Comparison of ENCODE assay signal across 20 cellular contexts in genomic region chr11:66531841-66532240, GRCh38. TPM values are rescaled to one million over a fixed set of nuclear protein-coding genes. Genes with fewer than 3 reads are reported as not detected.
A peak's percentile ranks its signal among the peaks of the same experiment; 100 is the strongest.
DNase-seq lines count a peak whose midpoint lies in the region; ATAC-seq, FAIRE-seq and TF ChIP-seq lines count a peak whose summit lies in the region.
"Had no signal": no experiment of that assay in that cellular context is flagged by ENCODE, and none has a peak within 500 bp of the region (broad histone marks: within the 10 kb centered on the region; RNA-seq: fewer than 3 reads in every experiment).

No MANE protein-coding gene starts in this region.

- H3K79me2 ChIP-seq in GM23338 (replicated peaks; ENCODE audit: insufficient read depth), result no peaks in the 10 kb centered on the region
- no peaks in the 10 kb centered on the region for H3K79me2 ChIP-seq in H1 (ENCODE audit: control insufficient read depth in 1 of 2, insufficient read depth in 2 of 2, low read length in 2 of 2)
- H3K79me2 ChIP-seq in osteoblast (ENCODE audit: insufficient read depth, low read length), result no peaks in the 10 kb centered on the region

- no peak overlapping the region for H3K23ac ChIP-seq in H1 (ENCODE audit: insufficient read length)

- no peak overlapping the region for H2AK5ac ChIP-seq in H1 (ENCODE audit: low read depth, low read length)

- H3K9me3 ChIP-seq in H1 (ENCODE audit: insufficient read depth in 2 of 2, low read depth in 1 of 2, low read length in 1 of 2) (no peaks in the 10 kb centered on the region), osteoblast (ENCODE audit: low read depth, low read length) (no peaks in the 10 kb centered on the region), ascending aorta (no peaks in the 10 kb centered on the region)
- H3K9me3 ChIP-seq: Caco-2, HAP-1 had no signal

- H2BK12ac ChIP-seq in H1 (ENCODE audit: low read depth, low read length), result no peak overlapping the region

- H3K36me3 ChIP-seq in GM23338 (ENCODE audit: insufficient read depth) (no peaks in the 10 kb centered on the region), H1 (ENCODE audit: control insufficient read depth in 2 of 4, insufficient read depth in 4 of 4, low read length in 3 of 4) (peaks cover 0 to 3% (median under 1%) of the 10 kb centered on the region in 4 experiments; a peak in 3 of 8 replicates), osteoblast (ENCODE audit: insufficient read depth, low read length) (peaks cover 7% of the 10 kb centered on the region), ascending aorta (peaks cover 41 to 43% of the 10 kb centered on the region in 2 donors)

- H2BK120ac ChIP-seq in H1 (replicated peaks; ENCODE audit: low read depth, low read length), result no peak overlapping the region

- no peaks in the 10 kb centered on the region for H3K9me2 ChIP-seq in GM23338 (ENCODE audit: insufficient read depth)

- intact Hi-C loops in ascending aorta (cut with DNase I), result no loop called here

- no peaks in the 10 kb centered on the region for H3K27me3 ChIP-seq in GM23338 (ENCODE audit: insufficient read depth)
- no peaks in the 10 kb centered on the region for H3K27me3 ChIP-seq in H1 (replicated peaks in 1 of 4; ENCODE audit: control insufficient read depth in 3 of 4, extremely low read depth in 1 of 4, insufficient read depth in 3 of 4, low read length in 3 of 4)
- H3K27me3 ChIP-seq in osteoblast (ENCODE audit: insufficient read depth, low read length), result no peaks in the 10 kb centered on the region
- H3K27me3 ChIP-seq in ascending aorta, result no peaks in the 10 kb centered on the region

- no peak overlapping the region for H2BK15ac ChIP-seq in H1 (ENCODE audit: low read length)

- no peak overlapping the region for H3K27ac Mint-ChIP-seq in GM23338
- H3K27ac Mint-ChIP-seq: HFFc6 had no signal

- H2BK20ac ChIP-seq in H1 (ENCODE audit: low read length), result no peak overlapping the region

- no peaks in the 10 kb centered on the region for H3F3A ChIP-seq in GM23338 (replicated peaks; ENCODE audit: low read depth)

- H3K4ac ChIP-seq in H1 (replicated peaks; ENCODE audit: insufficient read length, low read depth, low read length), result no peak overlapping the region

- TF ChIP-seq RAD21 in H1 (IDR thresholded peaks at IDR 0.05 in 1 of 2, conservative IDR thresholded peaks at IDR 0.05 in 1 of 2; ENCODE audit: low read depth in 2 of 2, low read length in 2 of 2), result no peak

- H4K20me1 ChIP-seq in GM23338 (replicated peaks; ENCODE audit: insufficient read depth) (no peaks in the 10 kb centered on the region), H1 (replicated peaks in 1 of 2; ENCODE audit: control insufficient read depth in 1 of 2, insufficient read depth in 2 of 2, low read length in 2 of 2) (no peaks in the 10 kb centered on the region), osteoblast (ENCODE audit: insufficient read depth, low read length) (no peaks in the 10 kb centered on the region)

- ATAC-seq in GM23338, result peak; percentile 12; the same call in 2 of the 3 replicates
- no peak for ATAC-seq in HG03520 (IDR thresholded peaks at IDR 0.05; ENCODE audit: unreplicated experiment)
- ATAC-seq: CD8-positive, alpha-beta T cell had no signal

- CTCF ChIA-PET in H1 (lab: Charles Lee; ENCODE audit: partially characterized antibody), result interaction anchor here (1.1 kb wide), 1 partner anchor 16 kb away, joined by 4 read pairs; no protein-coding TSS in a partner anchor

- H4K8ac ChIP-seq in H1 (ENCODE audit: extremely low read depth, insufficient read depth, low read length), result no peak overlapping the region

- WGBS in H1 (ENCODE audit: extremely low coverage in 1 of 2, insufficient coverage in 1 of 2, insufficient read length in 1 of 2, insufficient replicate concordance in 2 of 2, low coverage in 1 of 2, low lambda C conversion rate in 2 of 2, missing lambda C conversion rate in 1 of 2), 2 experiments, result 86% methylated on average over 11 of the region's 11 CpGs; no CpG with 5 or more reads in 1 of the 2 experiments

- H4K91ac ChIP-seq in H1 (replicated peaks; ENCODE audit: insufficient read length, low read length), result no peak overlapping the region

- no peak overlapping the region for H3K27ac ChIP-seq in GM23338 (ENCODE audit: low read depth)
- H3K27ac ChIP-seq in H1 (ENCODE audit: low read depth, low read length), result no peak overlapping the region
- no peak overlapping the region for H3K27ac ChIP-seq in osteoblast (ENCODE audit: low read depth, low read length)
- H3K27ac ChIP-seq in ascending aorta, result no peak overlapping the region

- H3K56ac ChIP-seq in H1 (replicated peaks; ENCODE audit: insufficient read length, low read depth, low read length), result no peak overlapping the region

- TF ChIP-seq CTCF in GM23338 (conservative IDR thresholded peaks at IDR 0.05; ENCODE audit: low read depth in 2 of 2) (no peak), H1 (IDR thresholded peaks at IDR 0.05; ENCODE audit: control extremely low read depth in 1 of 3, insufficient read depth in 1 of 3, low read depth in 1 of 3, low read length in 3 of 3) (no peak), osteoblast (IDR thresholded peaks at IDR 0.05; ENCODE audit: extremely low read depth, low read depth, low read length) (no peak), ascending aorta (IDR thresholded peaks at IDR 0.05) (no peak)

- no peak overlapping the region for H4K5ac ChIP-seq in H1 (ENCODE audit: insufficient read length, low read depth, low read length)

- no peak overlapping the region for H3K9ac ChIP-seq in H1 (replicated peaks in 1 of 4; ENCODE audit: extremely low read depth in 1 of 4, low read depth in 3 of 4, low read length in 3 of 4)

- H3K36me3 Mint-ChIP-seq in GM23338 (ENCODE audit: low read depth), result peaks cover 13% of the 10 kb centered on the region

- H3K79me1 ChIP-seq in H1 (ENCODE audit: low read depth, low read length), result peaks cover 2% of the 10 kb centered on the region; the same call in 1 of the 2 replicates

- no peak overlapping the region for H3K4me2 ChIP-seq in GM23338
- H3K4me2 ChIP-seq in H1 (ENCODE audit: insufficient read depth in 1 of 2, low read depth in 2 of 2, low read length in 2 of 2), result no peak overlapping the region
- H3K4me2 ChIP-seq in osteoblast (ENCODE audit: insufficient read depth, low read length), result no peak overlapping the region

- no peak overlapping the region for H3K4me3 Mint-ChIP-seq in GM23338
- H3K4me3 Mint-ChIP-seq: CD8-positive, alpha-beta T cell; HFFc6 had no signal

- DNase-seq in GM23338 (ENCODE audit: low spot score), result no peak
- no peak for DNase-seq in H1 (ENCODE audit: low read depth in 1 of 2, low spot score in 2 of 2)
- peak; percentile 44 for DNase-seq in islet precursor cell
- DNase-seq in osteoblast (ENCODE audit: insufficient read length, low spot score, missing footprints), result peak; percentile 54
- no peak for DNase-seq in H4 (ENCODE audit: low spot score)
- DNase-seq in ascending aorta (ENCODE audit: low spot score in 2 of 2), result no peak
- no peak for DNase-seq in NCI-H69 (lab: John Stamatoyannopoulos, UW)
- DNase-seq: C1 segment of cervical spinal cord; Caco-2; CD8-positive, alpha-beta T cell; DMS153; DND-41; HFFc6 had no signal

- peaks cover 8% of the 10 kb centered on the region for H3K27me3 Mint-ChIP-seq in GM23338 (ENCODE audit: insufficient read depth, low read depth, poor library complexity)

- POLR2A ChIA-PET in H1 (lab: Charles Lee; ENCODE audit: partially characterized antibody), result interaction anchor here (0.7 to 7.1 kb wide), 7 partner anchors 9 to 108 kb away, joined by 3 to 30 read pairs (median 4); partner anchors contain the start of genes ACTN3 and ZDHHC24

- H3K4me3 ChIP-seq in GM23338 (no peak overlapping the region), H1 (ENCODE audit: extremely low read depth in 1 of 4, insufficient read depth in 2 of 4, low read depth in 3 of 4, low read length in 4 of 4) (no peak overlapping the region), osteoblast (ENCODE audit: insufficient read depth, low read length) (no peak overlapping the region), ascending aorta (no peak overlapping the region)
- H3K4me3 ChIP-seq: HAP-1 had no signal

- FAIRE-seq in H1 (lab: Jason Lieb, UNC), result no peak
- FAIRE-seq: G401.6, GM12891, H54 had no signal

- H2AFZ ChIP-seq in GM23338 (no peak overlapping the region), H1 (ENCODE audit: low read length) (no peak overlapping the region), osteoblast (ENCODE audit: low read length) (no peak overlapping the region)

- peaks cover 5% of the 10 kb centered on the region; the same call in 2 of the 3 replicates for H3K4me1 Mint-ChIP-seq in GM23338

- H3K4me1 ChIP-seq in GM23338 (ENCODE audit: insufficient read depth) (no peaks in the 10 kb centered on the region), H1 (replicated peaks in 1 of 4; ENCODE audit: control insufficient read depth in 3 of 4, insufficient read depth in 4 of 4, low read length in 3 of 4) (peaks cover 0 to 2% (median 0%) of the 10 kb centered on the region in 4 experiments; a peak in 1 of 7 replicates), osteoblast (ENCODE audit: insufficient read depth, low read length) (no peaks in the 10 kb centered on the region), ascending aorta (no peaks in the 10 kb centered on the region)
- H3K4me1 ChIP-seq: Caco-2, HAP-1 had no signal

- TF ChIP-seq EP300 in H1 (IDR thresholded peaks at IDR 0.05; ENCODE audit: borderline replicate concordance in 1 of 2, low read depth in 2 of 2, low read length in 2 of 2), result no peak

- no peaks in the 10 kb centered on the region for H3K9me3 Mint-ChIP-seq in GM23338
- H3K9me3 Mint-ChIP-seq: CD8-positive, alpha-beta T cell; HFFc6 had no signal

- no peak for TF ChIP-seq POLR2A in H1 (IDR thresholded peaks at IDR 0.05; ENCODE audit: control extremely low read depth in 1 of 2, low read depth in 2 of 2, low read length in 2 of 2)

- H3K14ac ChIP-seq in H1 (ENCODE audit: insufficient read length), result no peak overlapping the region

- H3K18ac ChIP-seq in H1 (ENCODE audit: extremely low read depth, low read length), result no peak overlapping the region

- H2BK5ac ChIP-seq in H1 (ENCODE audit: low read depth, low read length), result peak overlapping the region; percentile 21; the same call in 1 of the 2 replicates

- no peaks in the 10 kb centered on the region for H3K23me2 ChIP-seq in H1 (ENCODE audit: low read depth, low read length)

RNA-seq across cellular contexts. Expression of gene ZDHHC24, which starts 14.0 kb away (rescaled TPM):
- total RNA-seq in GM23338 (2014; rRNA removed; shearing (Covaris generic)), result 10.0 and 13.1 TPM in 2 replicates
- polyA plus RNA-seq in GM23338 (2016; fragmentation: Nextera tagmentation; extraction: Ambion mirVana), result 5.6 and 7.3 TPM in 2 replicates
- total RNA-seq in H1 (2021; fragmentation: NEBNext Ultra II Directional; extraction: Animal tissue kit (Norgen Biotek cat#: 25700)), result 7.0 and 8.4 TPM in 2 replicates
- polyA plus RNA-seq in H1 (2011; rRNA removed), result 9.7 and 15.6 TPM in 2 replicates
- 9.0 TPM for polyA plus RNA-seq in H1 (2011; cell fraction: cytosol; rRNA removed)
- polyA plus RNA-seq in H1 (2011; cell fraction: nucleus; rRNA removed), result 9.8 TPM
- 4.9 to 7.2 TPM (median 5.5 TPM) in 4 replicates for polyA plus RNA-seq in H1 (2012, experiment 1 of 2)
- polyA plus RNA-seq in H1 (2012, experiment 2 of 2), result 4.1 TPM
- polyA plus RNA-seq in H1 (2013, experiment 1 of 2), result 8.8 TPM
- 9.9 TPM for polyA plus RNA-seq in H1 (2013, experiment 2 of 2)
- polyA minus RNA-seq in H1 (2011; rRNA and poly(A)+ RNA removed), result 3.3 TPM in 2 replicates
- polyA minus RNA-seq in H1 (2011; cell fraction: cytosol; rRNA and poly(A)+ RNA removed), result 10.1 TPM
- 4.4 TPM for polyA minus RNA-seq in H1 (2011; cell fraction: nucleus; rRNA and poly(A)+ RNA removed)
- total RNA-seq in osteoblast, result 9.4 and 10.5 TPM in 2 replicates
- total RNA-seq in H4 (2014; rRNA removed; shearing (Covaris generic)), result 7.0 and 19.3 TPM in 2 replicates
- total RNA-seq in ascending aorta, result 18.0 TPM

RNA-seq across cellular contexts. Expression of gene ACTN3, which starts 14.9 kb away (rescaled TPM):
- total RNA-seq in GM23338 (2014; rRNA removed; shearing (Covaris generic)), result 3.8 and 6.3 TPM in 2 replicates
- polyA plus RNA-seq in GM23338 (2016; fragmentation: Nextera tagmentation; extraction: Ambion mirVana) (6.0 and 7.3 TPM in 2 replicates), H1 (2011; rRNA removed) (36.7 and 46.2 TPM in 2 replicates)
- 28.2 and 30.8 TPM in 2 replicates for total RNA-seq in H1 (2021; fragmentation: NEBNext Ultra II Directional; extraction: Animal tissue kit (Norgen Biotek cat#: 25700))
- polyA plus RNA-seq in H1 (2011; cell fraction: cytosol; rRNA removed), result 38.5 TPM
- polyA plus RNA-seq in H1 (2011; cell fraction: nucleus; rRNA removed), result 243 TPM
- polyA plus RNA-seq in H1 (2012, experiment 1 of 2), result 42.8 to 71.4 TPM (median 62.6 TPM) in 4 replicates
- polyA plus RNA-seq in H1 (2012, experiment 2 of 2), result 28.4 TPM
- 12.6 TPM for polyA plus RNA-seq in H1 (2013, experiment 1 of 2)
- 10.9 TPM for polyA plus RNA-seq in H1 (2013, experiment 2 of 2)
- 33.9 and 39.3 TPM in 2 replicates for polyA minus RNA-seq in H1 (2011; rRNA and poly(A)+ RNA removed)
- polyA minus RNA-seq in H1 (2011; cell fraction: cytosol; rRNA and poly(A)+ RNA removed), result 14.0 TPM
- 32.1 TPM for polyA minus RNA-seq in H1 (2011; cell fraction: nucleus; rRNA and poly(A)+ RNA removed)
- total RNA-seq in osteoblast (under 0.01 TPM in 1 of 2 replicates, not detected in the other), ascending aorta (not detected)
- not detected in 2 replicates for total RNA-seq in H4 (2014; rRNA removed; shearing (Covaris generic))
- total RNA-seq: A673, Caco-2 had no signal
- polyA plus RNA-seq: BJ had no signal

RNA-seq across cellular contexts. Expression of gene BBS1, which starts 21.4 kb away (rescaled TPM):
- total RNA-seq in GM23338 (2014; rRNA removed; shearing (Covaris generic)), result 27.8 and 41.3 TPM in 2 replicates
- polyA plus RNA-seq in GM23338 (2016; fragmentation: Nextera tagmentation; extraction: Ambion mirVana) (8.7 and 11.6 TPM in 2 replicates), H1 (2011; rRNA removed) (19.5 and 33.7 TPM in 2 replicates)
- 19.1 and 22.1 TPM in 2 replicates for total RNA-seq in H1 (2021; fragmentation: NEBNext Ultra II Directional; extraction: Animal tissue kit (Norgen Biotek cat#: 25700))
- 26.9 TPM for polyA plus RNA-seq in H1 (2011; cell fraction: cytosol; rRNA removed)
- 59.4 TPM for polyA plus RNA-seq in H1 (2011; cell fraction: nucleus; rRNA removed)
- polyA plus RNA-seq in H1 (2012, experiment 1 of 2), result 18.6 to 24.3 TPM (median 22.4 TPM) in 4 replicates
- 14.7 TPM for polyA plus RNA-seq in H1 (2012, experiment 2 of 2)
- 11.0 TPM for polyA plus RNA-seq in H1 (2013, experiment 1 of 2)
- 10.8 TPM for polyA plus RNA-seq in H1 (2013, experiment 2 of 2)
- 23.6 and 31.8 TPM in 2 replicates for polyA minus RNA-seq in H1 (2011; rRNA and poly(A)+ RNA removed)
- 32.1 TPM for polyA minus RNA-seq in H1 (2011; cell fraction: cytosol; rRNA and poly(A)+ RNA removed)
- 30.9 TPM for polyA minus RNA-seq in H1 (2011; cell fraction: nucleus; rRNA and poly(A)+ RNA removed)
- total RNA-seq in osteoblast (39.2 and 43.8 TPM in 2 replicates), ascending aorta (39.6 TPM)
- total RNA-seq in H4 (2014; rRNA removed; shearing (Covaris generic)), result 12.3 and 14.9 TPM in 2 replicates

RNA-seq across cellular contexts. Expression of gene CTSF, which starts 36.6 kb away (rescaled TPM):
- total RNA-seq in GM23338 (2014; rRNA removed; shearing (Covaris generic)), result 39.9 and 51.1 TPM in 2 replicates
- polyA plus RNA-seq in GM23338 (2016; fragmentation: Nextera tagmentation; extraction: Ambion mirVana) (20.4 and 21.6 TPM in 2 replicates), H1 (2011; rRNA removed) (2.3 and 2.6 TPM in 2 replicates)
- 0.36 and 0.58 TPM in 2 replicates for total RNA-seq in H1 (2021; fragmentation: NEBNext Ultra II Directional; extraction: Animal tissue kit (Norgen Biotek cat#: 25700))
- polyA plus RNA-seq in H1 (2011; cell fraction: cytosol; rRNA removed), result 2.0 TPM
- polyA plus RNA-seq in H1 (2011; cell fraction: nucleus; rRNA removed), result 8.5 TPM
- 2.6 to 3.8 TPM (median 2.9 TPM) in 4 replicates for polyA plus RNA-seq in H1 (2012, experiment 1 of 2)
- 2.9 TPM for polyA plus RNA-seq in H1 (2012, experiment 2 of 2)
- polyA plus RNA-seq in H1 (2013, experiment 1 of 2), result 1.7 TPM
- polyA plus RNA-seq in H1 (2013, experiment 2 of 2), result 1.7 TPM
- polyA minus RNA-seq in H1 (2011; rRNA and poly(A)+ RNA removed), result 3.0 and 5.3 TPM in 2 replicates
- 2.9 TPM for polyA minus RNA-seq in H1 (2011; cell fraction: cytosol; rRNA and poly(A)+ RNA removed)
- polyA minus RNA-seq in H1 (2011; cell fraction: nucleus; rRNA and poly(A)+ RNA removed), result 0.50 TPM
- total RNA-seq in osteoblast (41.3 and 45.6 TPM in 2 replicates), ascending aorta (98.8 TPM)
- 9.1 and 11.3 TPM in 2 replicates for total RNA-seq in H4 (2014; rRNA removed; shearing (Covaris generic))
- total RNA-seq: Caco-2 had no signal

RNA-seq across cellular contexts. Expression of gene DPP3, which starts 51.6 kb away (rescaled TPM):
- 85.9 and 101 TPM in 2 replicates for total RNA-seq in GM23338 (2014; rRNA removed; shearing (Covaris generic))
- 22.2 and 22.7 TPM in 2 replicates for polyA plus RNA-seq in GM23338 (2016; fragmentation: Nextera tagmentation; extraction: Ambion mirVana)
- 82.7 and 86.4 TPM in 2 replicates for total RNA-seq in H1 (2021; fragmentation: NEBNext Ultra II Directional; extraction: Animal tissue kit (Norgen Biotek cat#: 25700))
- 75.1 and 90.6 TPM in 2 replicates for polyA plus RNA-seq in H1 (2011; rRNA removed)
- polyA plus RNA-seq in H1 (2011; cell fraction: cytosol; rRNA removed), result 78.8 TPM
- 231 TPM for polyA plus RNA-seq in H1 (2011; cell fraction: nucleus; rRNA removed)
- 67.1 to 86.6 TPM (median 82.3 TPM) in 4 replicates for polyA plus RNA-seq in H1 (2012, experiment 1 of 2)
- polyA plus RNA-seq in H1 (2012, experiment 2 of 2), result 84.4 TPM
- polyA plus RNA-seq in H1 (2013, experiment 1 of 2), result 35.6 TPM
- 33.7 TPM for polyA plus RNA-seq in H1 (2013, experiment 2 of 2)
- polyA minus RNA-seq in H1 (2011; rRNA and poly(A)+ RNA removed), result 126 TPM in 2 replicates
- polyA minus RNA-seq in H1 (2011; cell fraction: cytosol; rRNA and poly(A)+ RNA removed), result 122 TPM
- 94.0 TPM for polyA minus RNA-seq in H1 (2011; cell fraction: nucleus; rRNA and poly(A)+ RNA removed)
- 35.8 and 36.5 TPM in 2 replicates for total RNA-seq in osteoblast
- 61.4 and 66.7 TPM in 2 replicates for total RNA-seq in H4 (2014; rRNA removed; shearing (Covaris generic))
- 14.8 TPM for total RNA-seq in ascending aorta

Comparison
In these comparisons a context has a peak if more than half of its experiments do, and no peak if none do; other contexts are left out.
1. DNase-seq: peak in islet precursor cell (single experiment) and osteoblast (single experiment); none in GM23338 (single experiment), H1 (0 of 2), H4 (single experiment), ascending aorta (0 of 2) and NCI-H69 (single experiment).